Comparison of ENCODE assay signal across 18 cellular contexts in the genomic region with DNA sequence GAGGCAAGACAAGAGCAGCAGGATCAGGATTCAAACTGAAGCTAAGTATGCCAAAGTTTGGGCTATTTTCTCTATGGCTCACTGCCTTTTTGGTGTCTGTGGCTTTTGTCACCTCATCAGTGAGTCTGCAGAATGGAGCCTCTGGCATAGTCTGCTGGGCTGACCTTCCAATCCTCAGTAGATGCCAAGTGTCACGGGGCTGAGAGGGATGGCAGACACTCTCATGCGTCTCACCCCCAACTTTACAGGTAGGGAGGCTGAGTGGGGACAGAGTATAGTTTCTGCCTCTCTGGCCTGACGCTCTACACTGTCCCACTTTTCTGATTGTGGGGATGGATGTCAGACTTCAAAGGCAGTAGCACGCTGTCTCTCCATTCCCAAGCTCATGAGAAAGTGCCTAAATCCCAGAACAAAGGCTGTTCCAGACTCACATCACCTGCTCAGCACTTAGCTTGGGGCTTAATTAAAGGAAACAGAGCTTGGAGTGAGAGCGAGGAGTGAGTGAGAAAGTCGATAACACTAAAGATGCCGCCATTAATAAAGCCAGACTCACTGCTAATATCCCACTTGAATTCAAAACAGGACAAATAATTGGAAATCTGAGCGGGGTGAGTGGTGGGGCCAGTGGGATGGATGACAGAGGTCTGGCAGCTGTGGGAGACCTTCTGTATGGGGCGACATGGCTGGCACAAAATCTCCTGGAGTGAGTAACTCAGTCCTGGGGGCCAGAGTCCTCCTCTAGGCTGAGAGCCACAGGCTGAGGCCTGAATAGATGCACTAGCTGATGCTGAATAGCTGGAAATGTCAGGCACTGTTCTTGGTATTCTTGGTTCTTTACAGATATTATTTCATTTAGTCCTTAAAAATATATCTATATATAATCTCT.
"Had no signal": no experiment of that assay in that cellular context is flagged by ENCODE, and none has a peak within 500 bp of the region (broad histone marks: within the 10 kb centered on the region; RNA-seq: fewer than 3 reads in every experiment).

No MANE protein-coding gene starts in this region.

- H3K36me3 ChIP-seq: neural progenitor cell, right lobe of liver, stomach, WERI-Rb-1 had no signal

- H3K27me3 ChIP-seq: body of pancreas, neural progenitor cell, right lobe of liver, stomach had no signal

- ATAC-seq: activated T-cell treated with anti-CD3 and anti-CD28 coated beads, Interleukin-2, amount 50 U/mL, for 4 hours; body of pancreas; naive thymus-derived CD4-positive, alpha-beta T cell; psoas muscle; right lobe of liver; stimulated activated effector memory CD8-positive, alpha-beta T cell treated with anti-CD3 and anti-CD28 coated beads, Interleukin-12 subunit alpha, Interleukin-12 subunit beta, amount 100 ng/mL, for 72 hours had no signal

- H3K4me3 ChIP-seq: body of pancreas, neural progenitor cell, psoas muscle, right lobe of liver, stomach had no signal

- H3K4me3 Mint-ChIP-seq: activated CD4-positive, alpha-beta memory T cell treated with anti-CD3 and anti-CD28 coated beads for 36 hours; activated naive CD4-positive, alpha-beta T cell treated with anti-CD3 and anti-CD28 coated beads for 36 hours; activated T-cell treated with anti-CD3 and anti-CD28 coated beads, Interleukin-2, amount 50 U/mL, for 4 hours; naive thymus-derived CD4-positive, alpha-beta T cell; neural progenitor cell; stimulated activated effector memory CD8-positive, alpha-beta T cell treated with anti-CD3 and anti-CD28 coated beads, Interleukin-12 subunit alpha, Interleukin-12 subunit beta, amount 100 ng/mL, for 72 hours had no signal

- H3K36me3 Mint-ChIP-seq: activated CD4-positive, alpha-beta memory T cell treated with anti-CD3 and anti-CD28 coated beads for 36 hours; naive thymus-derived CD4-positive, alpha-beta T cell; neural progenitor cell; stimulated activated effector memory CD8-positive, alpha-beta T cell treated with anti-CD3 and anti-CD28 coated beads, Interleukin-12 subunit alpha, Interleukin-12 subunit beta, amount 100 ng/mL, for 72 hours had no signal

- H3K27ac ChIP-seq: body of pancreas, neural progenitor cell, psoas muscle, right lobe of liver, stomach, WERI-Rb-1 had no signal

- H3K9me3 ChIP-seq: body of pancreas, psoas muscle, right lobe of liver, stomach had no signal

- H3K9me3 Mint-ChIP-seq: activated CD4-positive, alpha-beta memory T cell treated with anti-CD3 and anti-CD28 coated beads for 36 hours; activated naive CD4-positive, alpha-beta T cell treated with anti-CD3 and anti-CD28 coated beads for 36 hours; activated T-cell treated with anti-CD3 and anti-CD28 coated beads, Interleukin-2, amount 50 U/mL, for 4 hours; neural progenitor cell; stimulated activated effector memory CD8-positive, alpha-beta T cell treated with anti-CD3 and anti-CD28 coated beads, Interleukin-12 subunit alpha, Interleukin-12 subunit beta, amount 100 ng/mL, for 72 hours had no signal

- H3K4me1 ChIP-seq: psoas muscle, stomach had no signal

- H3K4me1 Mint-ChIP-seq: neural progenitor cell; stimulated activated effector memory CD8-positive, alpha-beta T cell treated with anti-CD3 and anti-CD28 coated beads, Interleukin-12 subunit alpha, Interleukin-12 subunit beta, amount 100 ng/mL, for 72 hours had no signal

- DNase-seq: activated CD4-positive, alpha-beta memory T cell treated with anti-CD3 and anti-CD28 coated beads for 36 hours; activated naive CD4-positive, alpha-beta T cell treated with anti-CD3 and anti-CD28 coated beads for 36 hours; activated T-cell treated with anti-CD3 and anti-CD28 coated beads, Interleukin-2, amount 50 U/mL, for 4 hours; caudate nucleus; foreskin melanocyte; glutamatergic neuron; mesenchymal stem cell; naive thymus-derived CD4-positive, alpha-beta T cell; psoas muscle; right lobe of liver; small intestine; stimulated activated CD4-positive, alpha-beta T cell treated with anti-CD3 and anti-CD28 coated beads, Interleukin-4, amount 100 ng/mL, for 24 hours; stomach; trophoblast cell; WERI-Rb-1 had no signal

- H3K27ac Mint-ChIP-seq: activated CD4-positive, alpha-beta memory T cell treated with anti-CD3 and anti-CD28 coated beads for 36 hours; activated naive CD4-positive, alpha-beta T cell treated with anti-CD3 and anti-CD28 coated beads for 36 hours; naive thymus-derived CD4-positive, alpha-beta T cell; neural progenitor cell; stimulated activated effector memory CD8-positive, alpha-beta T cell treated with anti-CD3 and anti-CD28 coated beads, Interleukin-12 subunit alpha, Interleukin-12 subunit beta, amount 100 ng/mL, for 72 hours had no signal
